In the genomic region with DNA sequence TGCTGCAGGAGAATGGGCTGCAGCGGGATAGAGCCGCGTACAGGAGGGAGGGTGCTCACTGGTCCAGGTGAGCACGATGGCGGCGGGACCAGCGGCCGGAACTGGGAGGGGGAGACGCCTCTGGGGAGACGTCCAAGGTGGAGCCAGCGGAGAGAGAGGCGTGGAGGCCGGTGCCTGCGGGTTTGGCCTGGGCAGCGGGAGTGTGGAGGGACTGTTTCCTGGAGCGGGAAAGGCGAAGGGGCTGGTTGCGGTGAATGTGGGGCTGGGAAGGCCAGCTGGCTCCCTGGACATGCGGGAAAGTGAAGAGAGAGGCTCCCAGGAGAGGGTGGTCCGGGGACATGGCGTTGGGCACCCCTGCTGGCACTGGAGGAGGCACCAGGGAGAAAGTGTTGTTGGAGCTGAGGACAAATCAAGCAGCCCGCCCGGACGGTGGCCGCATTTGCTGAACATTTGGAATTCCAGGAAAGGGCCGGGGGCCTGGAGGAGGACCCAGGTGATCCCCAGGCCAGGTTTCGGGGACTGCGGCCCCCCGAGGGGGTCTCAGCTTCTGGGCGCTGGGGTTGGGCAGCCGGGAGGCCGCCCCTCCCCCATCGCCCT, we compare ENCODE assay signal across 1 cellular context.
TF ChIP-seq lines count a peak whose summit lies in the region.

No MANE protein-coding gene starts in this region.

TF ChIP-seq in IMR-90, 13 proteins besides CTCF, POLR2A, EP300 and RAD21:
- TF ChIP-seq RCOR1 (IDR thresholded peaks at IDR 0.05; ENCODE audit: insufficient replicate concordance, low read length), result no peak
- TF ChIP-seq CHD1 (IDR thresholded peaks at IDR 0.05; ENCODE audit: low read depth, low read length), result no peak
- no peak for TF ChIP-seq MAFK (IDR thresholded peaks at IDR 0.05; ENCODE audit: low read depth, low read length)
- TF ChIP-seq FOS (IDR thresholded peaks at IDR 0.05; ENCODE audit: low read depth, low read length), result no peak
- no peak for TF ChIP-seq BHLHE40 (IDR thresholded peaks at IDR 0.05; ENCODE audit: low read depth, low read length)
- no peak for TF ChIP-seq MXI1 (IDR thresholded peaks at IDR 0.05; ENCODE audit: borderline replicate concordance, low read depth, low read length)
TF ChIP-seq in IMR-90: peak in this region for 0.
